22 cellular contexts compared by ENCODE assay signal in the genomic region with DNA sequence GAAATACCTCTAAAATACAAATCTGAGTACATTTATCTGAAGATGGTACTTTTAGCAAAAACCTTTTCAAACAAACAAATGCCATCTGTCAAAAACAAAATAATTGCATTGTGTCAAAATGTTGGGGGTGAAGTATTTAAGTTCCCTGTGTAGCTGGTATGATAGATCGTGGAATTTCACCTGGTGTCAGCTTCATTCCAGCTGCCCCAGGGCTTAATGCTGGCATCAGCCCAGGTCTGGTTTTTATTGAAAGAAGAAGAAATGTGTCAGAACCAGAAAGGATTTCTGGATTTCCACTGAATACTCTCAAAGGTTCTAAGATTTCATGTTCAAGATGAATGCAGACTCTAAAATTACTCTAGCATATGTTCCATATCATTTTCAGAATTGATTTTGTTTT.
DNase-seq lines count a peak whose midpoint lies in the region; ATAC-seq and TF ChIP-seq lines count a peak whose summit lies in the region.
"Had no signal": no experiment of that assay in that cellular context is flagged by ENCODE, and none has a peak within 500 bp of the region (broad histone marks: within the 10 kb centered on the region; RNA-seq: fewer than 3 reads in every experiment).

No MANE protein-coding gene starts in this region.

- no peak overlapping the region for H3K27ac ChIP-seq in psoas muscle
- H3K27ac ChIP-seq: ascending aorta, C4-2B, foreskin keratinocyte, hepatocyte, neural progenitor cell had no signal

- no peak overlapping the region for H3K27ac Mint-ChIP-seq in CD14-positive monocyte
- H3K27ac Mint-ChIP-seq: activated naive CD4-positive, alpha-beta T cell treated with anti-CD3 and anti-CD28 coated beads, Interleukin-2, amount 50 U/mL, for 24 hours; neural progenitor cell had no signal

- ATAC-seq in psoas muscle = no peak
- ATAC-seq: foreskin keratinocyte, HCT116, Panc1 had no signal

- intact Hi-C loops in CD14-positive monocyte (cut with micrococcal nuclease) (no loop called here), psoas muscle (cut with DNase I) (no loop called here)

- no peak for TF ChIP-seq CTCF in CD14-positive monocyte (IDR thresholded peaks at IDR 0.05)
- no peak for TF ChIP-seq CTCF in psoas muscle (IDR thresholded peaks at IDR 0.05)

- H3K4me3 Mint-ChIP-seq in CD14-positive monocyte = no peak overlapping the region
- H3K4me3 Mint-ChIP-seq: activated naive CD4-positive, alpha-beta T cell treated with anti-CD3 and anti-CD28 coated beads, Interleukin-2, amount 50 U/mL, for 24 hours; neural progenitor cell had no signal

- H3K4me3 ChIP-seq in psoas muscle = no peak overlapping the region
- H3K4me3 ChIP-seq: ascending aorta, hepatocyte, neural progenitor cell had no signal

- no peaks in the 10 kb centered on the region for H3K4me1 ChIP-seq in psoas muscle
- H3K4me1 ChIP-seq: ascending aorta, neural progenitor cell had no signal

- peak; percentile 11 for DNase-seq in A172 (ENCODE audit: low spot score)
- DNase-seq in LHCN-M2 (ENCODE audit: low read depth) = peak; percentile 36
- peak; percentile 96 for DNase-seq in NCI-H69 (lab: John Stamatoyannopoulos, UW)
- peak; percentile 16 for DNase-seq in astrocyte of the hippocampus (ENCODE audit: low read depth, low spot score)
- no peak for DNase-seq in DMS114 treated with DMSO at 0.1 percent for 48 hours (lab: John Stamatoyannopoulos, UW; ENCODE audit: unreplicated experiment)
- DNase-seq in CD14-positive monocyte (ENCODE audit: low spot score) = no peak
- DNase-seq in KG1 (lab: John Stamatoyannopoulos, UW) = no peak
- DNase-seq in psoas muscle = no peak
- DNase-seq: cerebellar nuclear complex, erythroblast, NCI-H2029 treated with DMSO at 0.1 percent for 48 hours, posterior cingulate gyrus, substantia nigra, T-helper 9 cell had no signal

- no peaks in the 10 kb centered on the region for H3K27me3 ChIP-seq in psoas muscle (ENCODE audit: insufficient read depth in 3 of 3, low read length in 2 of 3)
- H3K27me3 ChIP-seq: ascending aorta, foreskin keratinocyte, hepatocyte, neural progenitor cell had no signal

- 19 to 37% (median 36%) methylated on average over 1 of the region's 1 CpG for WGBS in psoas muscle, 3 donors

- no peaks in the 10 kb centered on the region for H3K36me3 ChIP-seq in psoas muscle (ENCODE audit: insufficient read depth in 1 of 2, low read depth in 1 of 2)
- H3K36me3 ChIP-seq: ascending aorta, neural progenitor cell had no signal

- no peaks in the 10 kb centered on the region for H3K4me1 Mint-ChIP-seq in CD14-positive monocyte
- H3K4me1 Mint-ChIP-seq: activated naive CD4-positive, alpha-beta T cell treated with anti-CD3 and anti-CD28 coated beads, Interleukin-2, amount 50 U/mL, for 24 hours had no signal

- H3K9me3 ChIP-seq in psoas muscle = no peaks in the 10 kb centered on the region
- H3K9me3 ChIP-seq: ascending aorta had no signal

- peaks cover 0 to 3% (median 0%) of the 10 kb centered on the region in 7 donors for H3K9me3 Mint-ChIP-seq in CD14-positive monocyte
- H3K9me3 Mint-ChIP-seq: activated naive CD4-positive, alpha-beta T cell treated with anti-CD3 and anti-CD28 coated beads, Interleukin-2, amount 50 U/mL, for 24 hours; neural progenitor cell had no signal

- H3K36me3 Mint-ChIP-seq in CD14-positive monocyte = no peaks in the 10 kb centered on the region
- H3K36me3 Mint-ChIP-seq: activated naive CD4-positive, alpha-beta T cell treated with anti-CD3 and anti-CD28 coated beads, Interleukin-2, amount 50 U/mL, for 24 hours; neural progenitor cell had no signal

- H3K27me3 Mint-ChIP-seq in CD14-positive monocyte (ENCODE audit: low read depth in 3 of 3) = no peaks in the 10 kb centered on the region
- H3K27me3 Mint-ChIP-seq: activated naive CD4-positive, alpha-beta T cell treated with anti-CD3 and anti-CD28 coated beads, Interleukin-2, amount 50 U/mL, for 24 hours had no signal

Comparison
In these comparisons a context has a peak if more than half of its experiments do, and no peak if none do; other contexts are left out.
1. DNase-seq: peak in A172 (single experiment), LHCN-M2 (single experiment), NCI-H69 (single experiment) and astrocyte of the hippocampus (single experiment); none in DMS114 treated with DMSO at 0.1 percent for 48 hours (single experiment), CD14-positive monocyte (single experiment), KG1 (single experiment) and psoas muscle (0 of 2).